ENCODE assay signal across 2 cellular contexts in genomic region chr18:35497334-35498197, GRCh38.
TF ChIP-seq lines count a peak whose summit lies in the region.

TSS of gene INO80C (minus strand) at chr18:35497960. CDS start at chr18:35497874, 86 bp downstream.

TF ChIP-seq in IMR-90, 13 proteins besides CTCF, POLR2A, EP300 and RAD21:
- TF ChIP-seq CEBPB (IDR thresholded peaks at IDR 0.05; ENCODE audit: low read depth, low read length) (no peak), RCOR1 (IDR thresholded peaks at IDR 0.05; ENCODE audit: insufficient replicate concordance, low read length) (peak; percentile 69), USF2 (IDR thresholded peaks at IDR 0.05; ENCODE audit: low read depth, low read length) (peak; percentile 42; the same call in 1 of the 2 replicates), FOS (IDR thresholded peaks at IDR 0.05; ENCODE audit: low read depth, low read length) (no peak), MAFK (IDR thresholded peaks at IDR 0.05; ENCODE audit: low read depth, low read length) (no peak), ELK1 (IDR thresholded peaks at IDR 0.05; ENCODE audit: borderline replicate concordance, low read depth, low read length) (no peak), MAZ (IDR thresholded peaks at IDR 0.05; ENCODE audit: borderline replicate concordance, low read depth, low read length) (peak; percentile 82), CHD1 (IDR thresholded peaks at IDR 0.05; ENCODE audit: low read depth, low read length) (0 out of 2 replicates have a peak, but pooled peaks have one; percentile 71), SMC3 (IDR thresholded peaks at IDR 0.05; ENCODE audit: low read depth, low read length) (peak; percentile 39), MXI1 (IDR thresholded peaks at IDR 0.05; ENCODE audit: borderline replicate concordance, low read depth, low read length) (peak; percentile 87; the same call in 1 of the 2 replicates), NFE2L2 (IDR thresholded peaks at IDR 0.05; ENCODE audit: low read depth, low read length) (no peak), BHLHE40 (IDR thresholded peaks at IDR 0.05; ENCODE audit: low read depth, low read length) (peak; percentile 88), RFX5 (IDR thresholded peaks at IDR 0.05; ENCODE audit: low read depth, low read length) (peak; percentile 56; the same call in 1 of the 2 replicates)

TF ChIP-seq in endothelial cell of umbilical vein, 7 proteins besides CTCF, POLR2A, EP300 and RAD21:
- peak; percentile 93 for TF ChIP-seq POLR2AphosphoS5 (IDR thresholded peaks at IDR 0.05; ENCODE audit: insufficient read depth, low read depth, low read length)
- TF ChIP-seq EZH2 (IDR thresholded peaks at IDR 0.05; ENCODE audit: borderline replicate concordance, low read depth, low read length, severe bottlenecking) = no peak
- no peak for TF ChIP-seq GATA2 (IDR thresholded peaks at IDR 0.05; ENCODE audit: insufficient read depth, insufficient read length, low read depth, low read length)
- peak; percentile 31 for TF ChIP-seq FOS (IDR thresholded peaks at IDR 0.05; ENCODE audit: borderline replicate concordance, insufficient read depth, low read length)
- TF ChIP-seq MYC (IDR thresholded peaks at IDR 0.05; ENCODE audit: low read depth, low read length) = no peak
- TF ChIP-seq JUN (IDR thresholded peaks at IDR 0.05; ENCODE audit: borderline replicate concordance, insufficient read depth, insufficient read length, low read depth) = no peak
- peak; percentile 72 for TF ChIP-seq MAX (IDR thresholded peaks at IDR 0.05; ENCODE audit: insufficient read depth, insufficient read length)
